34 cellular contexts compared by ENCODE assay signal in genomic region chr7:105979405-105979804, GRCh38.
"Had no signal": no experiment of that assay in that cellular context is flagged by ENCODE, and none has a peak within 500 bp of the region (broad histone marks: within the 10 kb centered on the region; RNA-seq: fewer than 3 reads in every experiment).

No MANE protein-coding gene starts in this region.

- H3K36me3 ChIP-seq: ascending aorta, brain microvascular endothelial cell, gastrocnemius medialis, heart left ventricle, WERI-Rb-1 had no signal

- FAIRE-seq: bronchial epithelial cell, colon had no signal

- H3K4me3 ChIP-seq: ascending aorta, esophagus muscularis mucosa, gastrocnemius medialis, heart left ventricle had no signal

- H3K27ac ChIP-seq: ascending aorta, brain microvascular endothelial cell, esophagus muscularis mucosa, foreskin keratinocyte, gastrocnemius medialis, heart left ventricle, WERI-Rb-1 had no signal

- H3K4me1 ChIP-seq: ascending aorta, foreskin keratinocyte, gastrocnemius medialis had no signal

- H3K27me3 ChIP-seq: ascending aorta, brain microvascular endothelial cell, esophagus muscularis mucosa, gastrocnemius medialis had no signal

- H3K9me3 ChIP-seq: ascending aorta, esophagus muscularis mucosa, gastrocnemius medialis, heart left ventricle had no signal

- ATAC-seq: activated CD4-positive, CD25-positive, alpha-beta regulatory T cell treated with anti-CD3 and anti-CD28 coated beads, Interleukin-2, amount 50 U/mL, for 24 hours; activated CD8-positive, alpha-beta memory T cell treated with anti-CD3 and anti-CD28 coated beads, Interleukin-2, amount 10 ng/mL, durations not matched to agents 7 days and 5 days; activated CD8-positive, alpha-beta T cell treated with anti-CD3 and anti-CD28 coated beads for 36 hours; activated naive CD4-positive, alpha-beta T cell treated with anti-CD3 and anti-CD28 coated beads, Interleukin-2, amount 50 U/mL, for 72 hours; activated T-cell treated with anti-CD3 and anti-CD28 coated beads, Interleukin-2, amount 50 U/mL, for 72 hours; effector memory CD8-positive, alpha-beta T cell; foreskin keratinocyte; gastrocnemius medialis; heart left ventricle; T-helper 17 cell had no signal

- DNase-seq: activated B cell treated with CpG ODN at 0.5 μM for 24 hours; activated CD4-positive, alpha-beta T cell treated with anti-CD3 and anti-CD28 coated beads for 48 hours; activated CD4-positive, alpha-beta T cell treated with anti-CD3 and anti-CD28 coated beads, Interleukin-2, amount 50 U/mL, for 1 hour; activated CD4-positive, alpha-beta T cell treated with anti-CD3 and anti-CD28 coated beads, Interleukin-2, amount 50 U/mL, for 48 hours; activated CD8-positive, alpha-beta memory T cell treated with anti-CD3 and anti-CD28 coated beads, Interleukin-2, amount 10 ng/mL, durations not matched to agents 7 days and 5 days; activated CD8-positive, alpha-beta memory T cell treated with anti-CD3 and anti-CD28 coated beads, Interleukin-2, amount 50 U/mL, for 4 hours; activated CD8-positive, alpha-beta T cell treated with anti-CD3 and anti-CD28 coated beads for 36 hours; activated gamma-delta T cell; activated naive CD4-positive, alpha-beta T cell; activated naive CD4-positive, alpha-beta T cell treated with anti-CD3 and anti-CD28 coated beads, Interleukin-2, amount 10 ng/mL, durations not matched to agents 7 days and 5 days; activated naive CD8-positive, alpha-beta T cell treated with anti-CD3 and anti-CD28 coated beads, Interleukin-2, amount 10 ng/mL, durations not matched to agents 7 days and 5 days; activated T-cell treated with anti-CD3 and anti-CD28 coated beads for 4 hours; activated T-cell treated with anti-CD3 and anti-CD28 coated beads, Interleukin-2, amount 50 U/mL, for 24 hours; activated T-cell treated with anti-CD3 and anti-CD28 coated beads, Interleukin-2, amount 50 U/mL, for 72 hours; brain microvascular endothelial cell; cortex of kidney; dermis blood vessel endothelial cell; effector CD4-positive, alpha-beta T cell; effector memory CD8-positive, alpha-beta T cell; erythroblast; foreskin keratinocyte; gastrocnemius medialis; glutamatergic neuron; heart left ventricle; T-helper 1 cell; T-helper 17 cell; T1000; WERI-Rb-1 had no signal
